In the genomic region with DNA sequence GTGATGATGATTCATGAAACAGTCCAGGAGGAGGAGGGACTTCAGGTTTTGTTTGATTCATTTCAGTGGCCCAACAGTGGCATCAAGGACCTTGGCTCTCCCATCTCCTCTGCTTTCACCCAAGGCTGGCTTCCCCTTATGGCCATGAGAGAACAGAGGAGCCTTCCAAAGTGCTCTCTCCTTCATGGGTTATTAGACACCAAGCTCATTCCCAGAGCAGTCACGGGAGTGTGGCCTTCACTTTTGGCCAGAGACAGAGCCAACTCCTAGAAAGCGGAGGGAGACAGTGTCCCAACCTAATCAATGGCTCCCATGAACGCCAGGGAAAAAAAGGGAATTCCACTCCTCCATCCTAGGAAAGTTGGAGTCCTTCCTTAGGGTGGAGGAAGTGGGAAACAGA, we compare ENCODE assay signal across 11 cellular contexts. TPM values are rescaled to one million over a fixed set of nuclear protein-coding genes. Genes with fewer than 3 reads are reported as not detected.
DNase-seq lines count a peak whose midpoint lies in the region; ATAC-seq and TF ChIP-seq lines count a peak whose summit lies in the region.
"Had no signal": no experiment of that assay in that cellular context is flagged by ENCODE, and none has a peak within 500 bp of the region (broad histone marks: within the 10 kb centered on the region; RNA-seq: fewer than 3 reads in every experiment).

No MANE protein-coding gene starts in this region.

- no peak for DNase-seq in DND-41
- no peak for DNase-seq in MM.1S
- DNase-seq in mammary epithelial cell: no peak
- DNase-seq in neural progenitor cell (ENCODE audit: low spot score): no peak
- DNase-seq in effector CD8-positive, alpha-beta T cell (lab: John Stamatoyannopoulos, UW): no peak
- no peak for DNase-seq in NK-92 treated with Interleukin-12 subunit alpha and Interleukin-12 subunit beta, amount 100 ng/mL, for 24 hours (lab: John Stamatoyannopoulos, UW)
- DNase-seq in NAMALWA (ENCODE audit: low spot score): no peak
- DNase-seq: kidney, NCI-H774, tibial artery had no signal

- H4K20me1 ChIP-seq in DND-41 (ENCODE audit: insufficient read depth, low read length): peaks cover 8% of the 10 kb centered on the region
- no peaks in the 10 kb centered on the region for H4K20me1 ChIP-seq in MM.1S (ENCODE audit: insufficient read depth, low read length)
- no peaks in the 10 kb centered on the region for H4K20me1 ChIP-seq in mammary epithelial cell (ENCODE audit: insufficient read depth, low read length)
- H4K20me1 ChIP-seq in neural progenitor cell (ENCODE audit: low read depth): peaks cover 30% of the 10 kb centered on the region

- H3F3A ChIP-seq in MM.1S (ENCODE audit: insufficient read depth, low read length) (peaks cover 14% of the 10 kb centered on the region), neural progenitor cell (ENCODE audit: low read depth) (peaks cover 20% of the 10 kb centered on the region)

- H3K9me3 ChIP-seq in DND-41 (ENCODE audit: insufficient read depth, low read length, severe bottlenecking): no peaks in the 10 kb centered on the region
- H3K9me3 ChIP-seq in MM.1S (replicated peaks; ENCODE audit: insufficient read depth, low read length): no peaks in the 10 kb centered on the region
- H3K9me3 ChIP-seq in mammary epithelial cell (replicated peaks; ENCODE audit: insufficient read depth, low read length): no peaks in the 10 kb centered on the region
- H3K9me3 ChIP-seq in neural progenitor cell (ENCODE audit: low read depth): no peaks in the 10 kb centered on the region
- H3K9me3 ChIP-seq: tibial artery had no signal

- dilution Hi-C loops in mammary epithelial cell (cut with HindIII; ENCODE audit: low sequenced_read_pairs): no loop called here

- H2AFZ ChIP-seq in DND-41 (ENCODE audit: low read depth, low read length) (no peak overlapping the region), MM.1S (ENCODE audit: low read length) (no peak overlapping the region), mammary epithelial cell (ENCODE audit: low read depth, low read length) (no peak overlapping the region), neural progenitor cell (replicated peaks) (no peak overlapping the region)

- H3K9ac ChIP-seq in DND-41 (ENCODE audit: low read depth, low read length) (peak overlapping the region; percentile 99), MM.1S (ENCODE audit: low read length) (no peak overlapping the region), mammary epithelial cell (ENCODE audit: insufficient read depth, low read length) (no peak overlapping the region), neural progenitor cell (no peak overlapping the region)

- no peak for ATAC-seq in DND-41 (ENCODE audit: insufficient read depth, low read depth)
- ATAC-seq in HG02588 (IDR thresholded peaks at IDR 0.05; ENCODE audit: unreplicated experiment): no peak

- BruUV-seq in mammary epithelial cell (replicated peaks; lab: Mats Ljungman, UMichigan): no TSS peak

- H3K36me3 Mint-ChIP-seq in neural progenitor cell: peaks cover 2% of the 10 kb centered on the region

- H3K79me2 ChIP-seq in DND-41 (ENCODE audit: insufficient read depth, low read length): peaks cover 87% of the 10 kb centered on the region
- H3K79me2 ChIP-seq in MM.1S (ENCODE audit: low read length): peaks cover 86% of the 10 kb centered on the region
- peaks cover 27% of the 10 kb centered on the region for H3K79me2 ChIP-seq in mammary epithelial cell (ENCODE audit: insufficient read depth, low read length)
- peaks cover 11% of the 10 kb centered on the region for H3K79me2 ChIP-seq in neural progenitor cell (ENCODE audit: low read depth)

- no peaks in the 10 kb centered on the region for H3K9me3 Mint-ChIP-seq in neural progenitor cell

- H3K4me2 ChIP-seq in DND-41 (ENCODE audit: insufficient read depth, low read length): peak overlapping the region; percentile 91
- H3K4me2 ChIP-seq in MM.1S (ENCODE audit: low read depth, low read length): peak overlapping the region; percentile 89
- peak overlapping the region; percentile 78 for H3K4me2 ChIP-seq in mammary epithelial cell (ENCODE audit: insufficient read depth, low read depth, low read length)
- no peak overlapping the region for H3K4me2 ChIP-seq in neural progenitor cell

- no peaks in the 10 kb centered on the region for H3K9me2 ChIP-seq in MM.1S (replicated peaks; ENCODE audit: insufficient read depth, low read length)

- TF ChIP-seq CTCF in DND-41 (IDR thresholded peaks at IDR 0.05; ENCODE audit: borderline replicate concordance, extremely low read depth, low read length, poor library complexity, severe bottlenecking) (no peak), MM.1S (IDR thresholded peaks at IDR 0.05; ENCODE audit: low read length) (no peak), mammary epithelial cell (conservative IDR thresholded peaks at IDR 0.05 in 1 of 2, IDR thresholded peaks at IDR 0.05 in 1 of 2; ENCODE audit: extremely low read depth in 1 of 2, insufficient read depth in 1 of 2, low read depth in 1 of 2, low read length in 2 of 2) (no peak), neural progenitor cell (IDR thresholded peaks at IDR 0.05) (no peak)

- no peak overlapping the region for H3K27ac Mint-ChIP-seq in neural progenitor cell

- in situ Hi-C loops in mammary epithelial cell (cut with MboI; ENCODE audit: low sequenced_read_pairs in 2 of 2): no loop called here

- intact Hi-C loops in mammary epithelial cell (cut with micrococcal nuclease): no loop called here

- CTCF ChIA-PET in mammary epithelial cell (lab: Charles Lee; ENCODE audit: low non-redundant PET): no interaction called here

- H3K27me3 Mint-ChIP-seq in neural progenitor cell (ENCODE audit: insufficient read depth, low read depth): no peaks in the 10 kb centered on the region

- peaks cover 30% of the 10 kb centered on the region for H3K4me1 Mint-ChIP-seq in neural progenitor cell

- H3K27me3 ChIP-seq in DND-41 (ENCODE audit: insufficient read depth, low read length, poor library complexity): no peaks in the 10 kb centered on the region
- H3K27me3 ChIP-seq in MM.1S (replicated peaks; ENCODE audit: insufficient read depth, low read length): no peaks in the 10 kb centered on the region
- no peaks in the 10 kb centered on the region for H3K27me3 ChIP-seq in mammary epithelial cell (ENCODE audit: insufficient read depth, low read length)
- peaks cover 34% of the 10 kb centered on the region for H3K27me3 ChIP-seq in neural progenitor cell

- H3K36me3 ChIP-seq in DND-41 (ENCODE audit: insufficient read depth, low read length): peaks cover 60% of the 10 kb centered on the region
- H3K36me3 ChIP-seq in MM.1S (replicated peaks; ENCODE audit: insufficient read depth, low read length): no peaks in the 10 kb centered on the region; the same call in 1 of the 2 replicates
- H3K36me3 ChIP-seq in mammary epithelial cell (ENCODE audit: insufficient read depth, low read length): no peaks in the 10 kb centered on the region
- no peaks in the 10 kb centered on the region for H3K36me3 ChIP-seq in neural progenitor cell

- H3K4me3 Mint-ChIP-seq in neural progenitor cell: peak overlapping the region; percentile 86

- H3K27ac ChIP-seq in DND-41 (ENCODE audit: low read length): peak overlapping the region; percentile 98
- no peak overlapping the region for H3K27ac ChIP-seq in MM.1S (ENCODE audit: low read length)
- no peak overlapping the region for H3K27ac ChIP-seq in mammary epithelial cell (ENCODE audit: insufficient read depth, low read depth, low read length)
- H3K27ac ChIP-seq in neural progenitor cell: no peak overlapping the region

- peak overlapping the region; percentile 48 to 78; a peak in 3 of 4 replicates for H3K4me3 ChIP-seq in DND-41 (ENCODE audit: low read depth in 1 of 2, low read length in 2 of 2)
- H3K4me3 ChIP-seq in MM.1S (ENCODE audit: low read length): peak overlapping the region; percentile 75
- H3K4me3 ChIP-seq in mammary epithelial cell (replicated peaks in 1 of 3; ENCODE audit: insufficient read depth in 1 of 3, low read depth in 2 of 3, low read length in 3 of 3): no peak overlapping the region
- no peak overlapping the region for H3K4me3 ChIP-seq in neural progenitor cell

- peaks cover 47% of the 10 kb centered on the region for H3K4me1 ChIP-seq in DND-41 (ENCODE audit: insufficient read depth, low read length)
- peaks cover 27% of the 10 kb centered on the region for H3K4me1 ChIP-seq in MM.1S (ENCODE audit: low read length)
- peaks cover 30% of the 10 kb centered on the region for H3K4me1 ChIP-seq in mammary epithelial cell (ENCODE audit: insufficient read depth, low read length)
- peaks cover 3% of the 10 kb centered on the region for H3K4me1 ChIP-seq in neural progenitor cell

- WGBS in mammary epithelial cell (ENCODE audit: low coverage, missing lambda C conversion rate): 93% methylated on average over 3 of the region's 3 CpGs

RNA-seq across cellular contexts. Expression of gene DUSP28, which starts 0.9 kb away (rescaled TPM):
- total RNA-seq in mammary epithelial cell (1 to 10 TPM; 2.8 to 3.2 TPM), neural progenitor cell (ENCODE audit: low replicate concordance) (5.1 and 8.9 TPM in 2 replicates)
- 2.6 TPM for polyA plus RNA-seq in mammary epithelial cell
- polyA minus RNA-seq in mammary epithelial cell: 0.62 TPM

RNA-seq across cellular contexts. Expression of gene ANKMY1, which starts 1.5 kb away (rescaled TPM):
- total RNA-seq in mammary epithelial cell: 10 to 100 TPM in 1 of 2 donors, 1 to 10 TPM in 1; 7.7 to 11.7 TPM
- polyA plus RNA-seq in mammary epithelial cell: 4.1 TPM
- polyA minus RNA-seq in mammary epithelial cell: 5.7 TPM
- total RNA-seq in neural progenitor cell (ENCODE audit: low replicate concordance): 4.2 and 6.9 TPM in 2 replicates

RNA-seq across cellular contexts. Expression of gene RNPEPL1, which starts 9.0 kb away (rescaled TPM):
- total RNA-seq in mammary epithelial cell (10 to 100 TPM; 12.5 to 40.6 TPM), neural progenitor cell (ENCODE audit: low replicate concordance) (2.7 and 7.5 TPM in 2 replicates)
- polyA plus RNA-seq in mammary epithelial cell: 12.8 TPM
- polyA minus RNA-seq in mammary epithelial cell: 42.5 TPM

RNA-seq across cellular contexts. Expression of gene CAPN10, which starts 27.3 kb away (rescaled TPM):
- total RNA-seq in mammary epithelial cell (10 to 100 TPM; 16.0 to 27.7 TPM), neural progenitor cell (ENCODE audit: low replicate concordance) (16.1 and 62.9 TPM in 2 replicates)
- polyA plus RNA-seq in mammary epithelial cell: 8.9 TPM
- polyA minus RNA-seq in mammary epithelial cell: 4.7 TPM

Comparison
In these comparisons a context has a peak if more than half of its experiments do, and no peak if none do; other contexts are left out.
1. H3K4me3 ChIP-seq: peak in DND-41 (2 of 2) and MM.1S (single experiment); none in mammary epithelial cell (0 of 3) and neural progenitor cell (single experiment).